In genomic region chr9:26603637-26604036, GRCh38 we compare ENCODE assay signal across 14 cellular contexts.
DNase-seq lines count a peak whose midpoint lies in the region; ATAC-seq and TF ChIP-seq lines count a peak whose summit lies in the region.
"Had no signal": no experiment of that assay in that cellular context is flagged by ENCODE, and none has a peak within 500 bp of the region (broad histone marks: within the 10 kb centered on the region; RNA-seq: fewer than 3 reads in every experiment).

No MANE protein-coding gene starts in this region.

- no peaks in the 10 kb centered on the region for H3K36me3 ChIP-seq in GM23338 (ENCODE audit: insufficient read depth)
- no peaks in the 10 kb centered on the region for H3K36me3 ChIP-seq in HUES6 (ENCODE audit: control insufficient read depth, insufficient read depth, low read length)
- H3K36me3 ChIP-seq: BE2C had no signal

- H3K36me3 Mint-ChIP-seq in GM23338 (ENCODE audit: low read depth) (peaks cover 4% of the 10 kb centered on the region), WTC11 (no peaks in the 10 kb centered on the region; the same call in 1 of the 2 replicates), neural crest cell (ENCODE audit: low read depth) (no peaks in the 10 kb centered on the region)
- H3K36me3 Mint-ChIP-seq in activated naive CD4-positive, alpha-beta T cell treated with anti-CD3 and anti-CD28 coated beads for 36 hours (ENCODE audit: low read depth) = no peaks in the 10 kb centered on the region
- H3K36me3 Mint-ChIP-seq: CD4-positive, CD25-positive, alpha-beta regulatory T cell; CD8-positive, alpha-beta memory T cell had no signal

- no peaks in the 10 kb centered on the region for H3K27me3 Mint-ChIP-seq in GM23338 (ENCODE audit: insufficient read depth, low read depth, poor library complexity)
- H3K27me3 Mint-ChIP-seq in WTC11 (ENCODE audit: low read depth) = peaks cover 4% of the 10 kb centered on the region; the same call in 1 of the 2 replicates
- H3K27me3 Mint-ChIP-seq in neural crest cell (ENCODE audit: low read depth) = no peaks in the 10 kb centered on the region
- no peaks in the 10 kb centered on the region for H3K27me3 Mint-ChIP-seq in activated naive CD4-positive, alpha-beta T cell treated with anti-CD3 and anti-CD28 coated beads for 36 hours (ENCODE audit: low read depth)
- H3K27me3 Mint-ChIP-seq: CD4-positive, CD25-positive, alpha-beta regulatory T cell; CD8-positive, alpha-beta memory T cell had no signal

- peak overlapping the region; percentile 67 for H3K4me2 ChIP-seq in GM23338

- peak; percentile 71 for ATAC-seq in GM23338
- peak; percentile 66 for ATAC-seq in WTC11

- H3K4me1 Mint-ChIP-seq in GM23338 (peaks cover 22% of the 10 kb centered on the region), WTC11 (peaks cover 38% of the 10 kb centered on the region), neural crest cell (peaks cover 12% of the 10 kb centered on the region)
- H3K4me1 Mint-ChIP-seq in activated naive CD4-positive, alpha-beta T cell treated with anti-CD3 and anti-CD28 coated beads for 36 hours (ENCODE audit: low read depth) = no peaks in the 10 kb centered on the region
- H3K4me1 Mint-ChIP-seq: CD4-positive, CD25-positive, alpha-beta regulatory T cell; CD8-positive, alpha-beta memory T cell had no signal

- H3K4me1 ChIP-seq in GM23338 (ENCODE audit: insufficient read depth) (peaks cover 25% of the 10 kb centered on the region), HUES6 (ENCODE audit: control insufficient read depth, insufficient read depth, low read length) (peaks cover 24% of the 10 kb centered on the region)

- peak overlapping the region; percentile 41; the same call in 1 of the 2 replicates for H3K4me3 ChIP-seq in GM23338
- 0 out of 2 replicates have a peak overlapping the region, but pooled peaks have one; percentile 6 for H3K4me3 ChIP-seq in HUES6 (ENCODE audit: low read depth, low read length)
- H3K4me3 ChIP-seq in foreskin fibroblast (ENCODE audit: low read depth in 1 of 2, low read length in 2 of 2) = no peak overlapping the region

- H3K9ac ChIP-seq in HUES6 (ENCODE audit: low read length) = no peak overlapping the region

- H3K9me3 Mint-ChIP-seq in GM23338 (peaks cover 5% of the 10 kb centered on the region; the same call in 1 of the 3 replicates), WTC11 (peaks cover 13% of the 10 kb centered on the region), neural crest cell (peaks cover 12% of the 10 kb centered on the region)
- no peaks in the 10 kb centered on the region for H3K9me3 Mint-ChIP-seq in activated naive CD4-positive, alpha-beta T cell treated with anti-CD3 and anti-CD28 coated beads for 36 hours

- H3F3A ChIP-seq in GM23338 (replicated peaks; ENCODE audit: low read depth) = no peaks in the 10 kb centered on the region

- 0 out of 2 replicates have a peak, but pooled peaks cover 6% of the 10 kb centered on the region for H3K9me2 ChIP-seq in GM23338 (ENCODE audit: insufficient read depth)

- H3K27ac Mint-ChIP-seq in GM23338 (no peak overlapping the region), WTC11 (0 out of 2 replicates have a peak overlapping the region, but pooled peaks have one; percentile 6), neural crest cell (ENCODE audit: unreplicated experiment) (peak overlapping the region; percentile 35)
- H3K27ac Mint-ChIP-seq in activated naive CD4-positive, alpha-beta T cell treated with anti-CD3 and anti-CD28 coated beads for 36 hours = no peak overlapping the region
- H3K27ac Mint-ChIP-seq: CD4-positive, CD25-positive, alpha-beta regulatory T cell; CD8-positive, alpha-beta memory T cell had no signal

- H3K79me2 ChIP-seq in GM23338 (replicated peaks; ENCODE audit: insufficient read depth) = no peaks in the 10 kb centered on the region

- H3K27me3 ChIP-seq in GM23338 (ENCODE audit: insufficient read depth) (no peaks in the 10 kb centered on the region), HUES6 (ENCODE audit: control insufficient read depth, insufficient read depth, low read length) (no peaks in the 10 kb centered on the region)
- H3K27me3 ChIP-seq: BE2C had no signal

- CTCF ChIA-PET in WTC11 (lab: Charles Lee) = interaction anchor here (0.9 to 1.5 kb wide), 2 partner anchors 52 to 101 kb away, joined by 3 to 8 read pairs; no protein-coding TSS in a partner anchor
- CTCF ChIA-PET in activated naive CD4-positive, alpha-beta T cell treated with anti-CD3 and anti-CD28 coated beads for 36 hours (lab: Charles Lee) = interaction anchor here (0.7 kb wide), 1 partner anchor 1478 kb away, joined by 3 read pairs; no protein-coding TSS in a partner anchor

- TF ChIP-seq CTCF in GM23338 (conservative IDR thresholded peaks at IDR 0.05; ENCODE audit: low read depth in 2 of 2) (no peak), WTC11 (IDR thresholded peaks at IDR 0.05) (no peak), neural crest cell (conservative IDR thresholded peaks at IDR 0.05) (no peak), foreskin fibroblast (IDR thresholded peaks at IDR 0.05; ENCODE audit: low read depth, low read length) (no peak)

- no peaks in the 10 kb centered on the region for H4K20me1 ChIP-seq in GM23338 (replicated peaks; ENCODE audit: insufficient read depth)

- no peaks in the 10 kb centered on the region for H3K9me3 ChIP-seq in HUES6 (ENCODE audit: control insufficient read depth, insufficient read depth, low read depth, low read length)
- H3K9me3 ChIP-seq: BE2C had no signal

- no peak overlapping the region for H2AFZ ChIP-seq in GM23338

- H3K4me3 Mint-ChIP-seq in GM23338 = no peak overlapping the region
- H3K4me3 Mint-ChIP-seq in WTC11 = peak overlapping the region; percentile 14; the same call in 1 of the 2 replicates
- no peak overlapping the region for H3K4me3 Mint-ChIP-seq in neural crest cell
- no peak overlapping the region for H3K4me3 Mint-ChIP-seq in activated naive CD4-positive, alpha-beta T cell treated with anti-CD3 and anti-CD28 coated beads for 36 hours
- H3K4me3 Mint-ChIP-seq: CD4-positive, CD25-positive, alpha-beta regulatory T cell; CD8-positive, alpha-beta memory T cell had no signal

- DNase-seq in GM23338 (ENCODE audit: low spot score) (peak; percentile 19), WTC11 (ENCODE audit: low spot score) (no peak), neural crest cell (ENCODE audit: low read depth, low spot score) (no peak), DMS79 (lab: John Stamatoyannopoulos, UW) (no peak), foreskin fibroblast (no peak)
- no peak for DNase-seq in activated naive CD4-positive, alpha-beta T cell treated with anti-CD3 and anti-CD28 coated beads for 36 hours
- DNase-seq: BE2C; C1 segment of cervical spinal cord; CD4-positive, CD25-positive, alpha-beta regulatory T cell; CD8-positive, alpha-beta memory T cell; COR-L47; DMS 273 treated with DMSO at 0.1 percent for 48 hours; DMS53 had no signal

- peak overlapping the region; percentile 95 for H3K27ac ChIP-seq in GM23338 (ENCODE audit: low read depth)
- H3K27ac ChIP-seq in HUES6 (ENCODE audit: low read depth, low read length) = no peak overlapping the region

- intact Hi-C loops in activated naive CD4-positive, alpha-beta T cell treated with anti-CD3 and anti-CD28 coated beads for 36 hours (cut with micrococcal nuclease) = no loop called here

- POLR2A ChIA-PET in WTC11 (lab: Charles Lee) = no interaction called here

TF ChIP-seq in GM23338, 12 proteins besides CTCF, POLR2A, EP300 and RAD21 (continues in another document):
- TF ChIP-seq ETS1 (IDR thresholded peaks at IDR 0.05) (no peak), ZNF114 (CRISPR knock-in tag; IDR thresholded peaks at IDR 0.05) (no peak)

TF ChIP-seq in WTC11, 78 proteins besides CTCF, POLR2A, EP300 and RAD21:
- no peak for TF ChIP-seq ESRRA (CRISPR knock-in tag; IDR thresholded peaks at IDR 0.05; ENCODE audit: borderline replicate concordance)
- TF ChIP-seq, protein P1, sequence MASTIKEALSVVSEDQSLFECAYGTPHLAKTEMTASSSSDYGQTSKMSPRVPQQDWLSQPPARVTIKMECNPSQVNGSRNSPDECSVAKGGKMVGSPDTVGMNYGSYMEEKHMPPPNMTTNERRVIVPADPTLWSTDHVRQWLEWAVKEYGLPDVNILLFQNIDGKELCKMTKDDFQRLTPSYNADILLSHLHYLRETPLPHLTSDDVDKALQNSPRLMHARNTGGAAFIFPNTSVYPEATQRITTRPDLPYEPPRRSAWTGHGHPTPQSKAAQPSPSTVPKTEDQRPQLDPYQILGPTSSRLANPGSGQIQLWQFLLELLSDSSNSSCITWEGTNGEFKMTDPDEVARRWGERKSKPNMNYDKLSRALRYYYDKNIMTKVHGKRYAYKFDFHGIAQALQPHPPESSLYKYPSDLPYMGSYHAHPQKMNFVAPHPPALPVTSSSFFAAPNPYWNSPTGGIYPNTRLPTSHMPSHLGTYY (CRISPR knock-in tag; IDR thresholded peaks at IDR 0.05) = no peak
- TF ChIP-seq ZNF423 (CRISPR knock-in tag; IDR thresholded peaks at IDR 0.05) = no peak
- no peak for TF ChIP-seq RORB (CRISPR knock-in tag; IDR thresholded peaks at IDR 0.05)
- TF ChIP-seq MXD4 (CRISPR knock-in tag; IDR thresholded peaks at IDR 0.05; ENCODE audit: borderline replicate concordance) = no peak

Comparison
In these comparisons a context has a peak if more than half of its experiments do, and no peak if none do; other contexts are left out.
1. H3K4me3 ChIP-seq: peak in GM23338 (single experiment) and HUES6 (single experiment); none in foreskin fibroblast (0 of 2).
2. H3K27ac Mint-ChIP-seq: peak in WTC11 (single experiment) and neural crest cell (single experiment); none in GM23338 (single experiment) and activated naive CD4-positive, alpha-beta T cell treated with anti-CD3 and anti-CD28 coated beads for 36 hours (single experiment).